13 cellular contexts compared by ENCODE assay signal in the genomic region with DNA sequence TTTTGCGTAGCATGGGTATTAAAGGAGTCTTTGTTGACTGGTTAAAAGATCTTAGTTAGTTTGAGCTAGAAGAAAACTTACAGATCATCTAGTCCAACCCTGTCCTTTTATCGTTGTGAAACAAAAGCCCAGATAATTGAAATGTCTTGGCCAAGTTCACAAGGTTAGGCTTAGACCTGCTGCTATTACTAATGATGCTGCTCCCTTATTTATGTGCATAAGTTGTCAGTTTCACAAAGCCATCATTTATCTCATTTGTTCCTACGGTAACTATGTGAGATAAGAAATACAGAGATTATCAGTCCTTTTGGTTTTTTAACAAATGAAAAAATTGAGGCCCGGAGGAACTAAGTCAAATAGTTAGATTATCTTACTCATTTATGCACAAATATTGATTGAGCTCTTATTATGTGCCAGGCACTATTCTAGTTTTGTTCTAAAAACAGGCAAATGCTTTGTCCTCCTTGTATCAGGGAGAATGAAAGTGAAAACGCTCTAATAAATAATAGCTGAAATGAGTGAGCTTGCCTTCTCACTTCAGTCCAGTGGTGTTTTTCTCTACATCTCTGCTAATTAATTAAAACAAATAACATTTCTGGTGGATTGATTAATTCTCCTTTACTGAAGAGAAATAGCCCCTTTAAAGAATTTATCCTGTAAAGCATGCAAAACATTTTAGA. TPM values are rescaled to one million over a fixed set of nuclear protein-coding genes. Genes with fewer than 3 reads are reported as not detected.
DNase-seq lines count a peak whose midpoint lies in the region; ATAC-seq and TF ChIP-seq lines count a peak whose summit lies in the region.
"Had no signal": no experiment of that assay in that cellular context is flagged by ENCODE, and none has a peak within 500 bp of the region (broad histone marks: within the 10 kb centered on the region; RNA-seq: fewer than 3 reads in every experiment).

No MANE protein-coding gene starts in this region.

- peak overlapping the region; percentile 84 for H3K9ac ChIP-seq in adipocyte (ENCODE audit: low read length)

- peaks cover 51% of the 10 kb centered on the region for H3K4me1 ChIP-seq in adipocyte (ENCODE audit: control insufficient read depth, insufficient read depth, low read length)

- no peaks in the 10 kb centered on the region for H3K27me3 ChIP-seq in adipocyte (replicated peaks; ENCODE audit: control insufficient read depth, insufficient read depth, low read length)

- H3K27ac ChIP-seq in KOPT-K1 (ENCODE audit: low read depth, low read length, poor library complexity, severe bottlenecking): peak overlapping the region; percentile 9

- H3K9me3 ChIP-seq in KOPT-K1 (ENCODE audit: insufficient read depth, low read length, poor library complexity, severe bottlenecking) (peaks cover 22% of the 10 kb centered on the region), adipocyte (ENCODE audit: control insufficient read depth, low read length) (peaks cover 5% of the 10 kb centered on the region)

- H3K27ac Mint-ChIP-seq in stimulated activated effector memory CD8-positive, alpha-beta T cell treated with anti-CD3 and anti-CD28 coated beads, Interleukin-12 subunit alpha, Interleukin-12 subunit beta, amount 100 ng/mL, for 72 hours: peak overlapping the region; percentile 74
- H3K27ac Mint-ChIP-seq: stimulated activated naive CD8-positive, alpha-beta T cell treated with anti-CD3 and anti-CD28 coated beads, Interleukin-15, amount 100 ng/mL, for 72 hours had no signal

- H3K4me3 ChIP-seq in adipocyte (ENCODE audit: low read length): peak overlapping the region; percentile 75

- in situ Hi-C loops in GM13977 (cut with MboI; ENCODE audit: low pct_unique_long_range_greater_than_20kb, low sequenced_read_pairs, unreplicated experiment): no loop called here

- ATAC-seq in left lobe of liver: peak; percentile 19
- ATAC-seq in stimulated activated effector memory CD8-positive, alpha-beta T cell treated with anti-CD3 and anti-CD28 coated beads, Interleukin-12 subunit alpha, Interleukin-12 subunit beta, amount 100 ng/mL, for 72 hours: peak; percentile 71
- ATAC-seq in HG02678 (IDR thresholded peaks at IDR 0.05; ENCODE audit: unreplicated experiment): no peak
- ATAC-seq: stimulated activated naive CD8-positive, alpha-beta T cell treated with anti-CD3 and anti-CD28 coated beads, Interleukin-15, amount 100 ng/mL, for 72 hours had no signal

- peaks cover 13% of the 10 kb centered on the region for H3K4me1 Mint-ChIP-seq in stimulated activated effector memory CD8-positive, alpha-beta T cell treated with anti-CD3 and anti-CD28 coated beads, Interleukin-12 subunit alpha, Interleukin-12 subunit beta, amount 100 ng/mL, for 72 hours
- H3K4me1 Mint-ChIP-seq: stimulated activated naive CD8-positive, alpha-beta T cell treated with anti-CD3 and anti-CD28 coated beads, Interleukin-15, amount 100 ng/mL, for 72 hours had no signal

- DNase-seq in adipocyte (ENCODE audit: low read depth) (no peak), left lobe of liver (ENCODE audit: low spot score) (no peak), hypothalamus (lab: John Stamatoyannopoulos, UW) (no peak), GM13977 (ENCODE audit: low spot score) (no peak)
- no peak for DNase-seq in stimulated activated effector memory CD8-positive, alpha-beta T cell treated with anti-CD3 and anti-CD28 coated beads, Interleukin-12 subunit alpha, Interleukin-12 subunit beta, amount 100 ng/mL, for 72 hours (ENCODE audit: low spot score in 2 of 2)
- DNase-seq in NK-92 treated with Interleukin-12 subunit alpha and Interleukin-12 subunit beta, amount 100 ng/mL, for 24 hours (lab: John Stamatoyannopoulos, UW): no peak
- DNase-seq: activated CD4-positive, CD25-positive, alpha-beta regulatory T cell treated with anti-CD3 and anti-CD28 coated beads, Interleukin-2, amount 50 U/mL, for 72 hours; foreskin fibroblast; Karpas-422; stimulated activated CD4-positive, alpha-beta T cell treated with anti-CD3 and anti-CD28 coated beads, Interleukin-4, amount 100 ng/mL, for 24 hours; stimulated activated naive CD8-positive, alpha-beta T cell treated with anti-CD3 and anti-CD28 coated beads, Interleukin-15, amount 100 ng/mL, for 72 hours had no signal

- no peak for TF ChIP-seq CTCF in GM13977 (IDR thresholded peaks at IDR 0.05; ENCODE audit: extremely low read depth, insufficient read depth, missing control alignments)

- no peaks in the 10 kb centered on the region for H3K36me3 ChIP-seq in KOPT-K1 (ENCODE audit: insufficient read depth, low read length)
- H3K36me3 ChIP-seq in adipocyte (ENCODE audit: control insufficient read depth, insufficient read depth, low read length, severe bottlenecking): peaks cover 7% of the 10 kb centered on the region

- H3K4me3 Mint-ChIP-seq in stimulated activated effector memory CD8-positive, alpha-beta T cell treated with anti-CD3 and anti-CD28 coated beads, Interleukin-12 subunit alpha, Interleukin-12 subunit beta, amount 100 ng/mL, for 72 hours: peak overlapping the region; percentile 62

- H3K36me3 Mint-ChIP-seq in stimulated activated effector memory CD8-positive, alpha-beta T cell treated with anti-CD3 and anti-CD28 coated beads, Interleukin-12 subunit alpha, Interleukin-12 subunit beta, amount 100 ng/mL, for 72 hours: no peaks in the 10 kb centered on the region

- peaks cover 3% of the 10 kb centered on the region for H3K9me3 Mint-ChIP-seq in stimulated activated effector memory CD8-positive, alpha-beta T cell treated with anti-CD3 and anti-CD28 coated beads, Interleukin-12 subunit alpha, Interleukin-12 subunit beta, amount 100 ng/mL, for 72 hours

RNA-seq across cellular contexts. Expression of gene TPRG1, which starts 49.1 kb away (rescaled TPM):
- 33.3 TPM for total RNA-seq in left lobe of liver
